Comparison of ENCODE assay signal across 20 cellular contexts in genomic region chr12:51838762-51839161, GRCh38. TPM values are rescaled to one million over a fixed set of nuclear protein-coding genes. Genes with fewer than 3 reads are reported as not detected.
"Had no signal": no experiment of that assay in that cellular context is flagged by ENCODE, and none has a peak within 500 bp of the region (broad histone marks: within the 10 kb centered on the region; RNA-seq: fewer than 3 reads in every experiment).

No MANE protein-coding gene starts in this region.

- H3K9me3 ChIP-seq: left lung, SJCRH30, tibial nerve had no signal

- H3K9me3 Mint-ChIP-seq: activated CD4-positive, alpha-beta T cell treated with anti-CD3 and anti-CD28 coated beads, Interleukin-2, amount 10 ng/mL, durations not matched to agents 7 days and 5 days; activated naive CD8-positive, alpha-beta T cell treated with anti-CD3 and anti-CD28 coated beads, Interleukin-2, amount 10 ng/mL, durations not matched to agents 7 days and 5 days; activated T-cell treated with anti-CD3 and anti-CD28 coated beads, Interleukin-2, amount 50 U/mL, for 72 hours; effector memory CD8-positive, alpha-beta T cell; T-helper 2 cell treated with Interferon-gamma antibody and Interleukin-4, amounts not matched to agents 5 μg/mL and 100 μg/mL, for 36 hours had no signal

- ATAC-seq: activated T-cell treated with anti-CD3 and anti-CD28 coated beads, Interleukin-2, amount 50 U/mL, for 72 hours; effector memory CD8-positive, alpha-beta T cell; left lung had no signal

- H3K27ac Mint-ChIP-seq: activated naive CD8-positive, alpha-beta T cell treated with anti-CD3 and anti-CD28 coated beads, Interleukin-2, amount 10 ng/mL, durations not matched to agents 7 days and 5 days; activated T-cell treated with anti-CD3 and anti-CD28 coated beads, Interleukin-2, amount 50 U/mL, for 72 hours; effector memory CD8-positive, alpha-beta T cell; T-helper 2 cell treated with Interferon-gamma antibody and Interleukin-4, amounts not matched to agents 5 μg/mL and 100 μg/mL, for 36 hours had no signal

- H3K4me3 ChIP-seq: left lung, SJCRH30, tibial nerve had no signal

- H3K27me3 ChIP-seq: tibial nerve had no signal

- H3K4me1 ChIP-seq: left lung, SJCRH30 had no signal

- H3K36me3 Mint-ChIP-seq: activated naive CD8-positive, alpha-beta T cell treated with anti-CD3 and anti-CD28 coated beads, Interleukin-2, amount 10 ng/mL, durations not matched to agents 7 days and 5 days had no signal

- DNase-seq: activated CD4-positive, alpha-beta T cell treated with anti-CD3 and anti-CD28 coated beads, Interleukin-2, amount 10 ng/mL, durations not matched to agents 7 days and 5 days; activated CD8-positive, alpha-beta memory T cell treated with anti-CD3 and anti-CD28 coated beads, Interleukin-2, amount 50 U/mL, for 48 hours; activated gamma-delta T cell treated with Interleukin-2 at 50 U/mL for 16 hours; activated naive CD8-positive, alpha-beta T cell treated with anti-CD3 and anti-CD28 coated beads, Interleukin-2, amount 10 ng/mL, durations not matched to agents 7 days and 5 days; activated T-cell treated with anti-CD3 and anti-CD28 coated beads, Interleukin-2, amount 50 U/mL, for 72 hours; brain microvascular endothelial cell; cortex of kidney; effector memory CD8-positive, alpha-beta T cell; left lung; posterior cingulate gyrus; SJCRH30; small intestine; stimulated activated CD4-positive, alpha-beta T cell treated with anti-CD3 and anti-CD28 coated beads, Interleukin-4, amount 100 ng/mL, for 24 hours; stimulated activated naive CD4-positive, alpha-beta T cell treated with Interleukin-2 at 50 U/mL for 16 hours; SW 1271 had no signal

- H3K27ac ChIP-seq: brain microvascular endothelial cell, left lung, SJCRH30, tibial nerve had no signal

- H3K4me3 Mint-ChIP-seq: activated CD4-positive, alpha-beta T cell treated with anti-CD3 and anti-CD28 coated beads, Interleukin-2, amount 10 ng/mL, durations not matched to agents 7 days and 5 days; activated naive CD8-positive, alpha-beta T cell treated with anti-CD3 and anti-CD28 coated beads, Interleukin-2, amount 10 ng/mL, durations not matched to agents 7 days and 5 days; activated T-cell treated with anti-CD3 and anti-CD28 coated beads, Interleukin-2, amount 50 U/mL, for 72 hours; effector memory CD8-positive, alpha-beta T cell; T-helper 2 cell treated with Interferon-gamma antibody and Interleukin-4, amounts not matched to agents 5 μg/mL and 100 μg/mL, for 36 hours had no signal

- H3K36me3 ChIP-seq: brain microvascular endothelial cell, left lung, SJCRH30, tibial nerve had no signal

RNA-seq across cellular contexts. Expression of gene ANKRD33, which starts 49.1 kb away (rescaled TPM):
- total RNA-seq: activated CD4-positive, alpha-beta T cell treated with anti-CD3 and anti-CD28 coated beads, Interleukin-2, amount 10 ng/mL, durations not matched to agents 7 days and 5 days; activated naive CD8-positive, alpha-beta T cell treated with anti-CD3 and anti-CD28 coated beads, Interleukin-2, amount 10 ng/mL, durations not matched to agents 7 days and 5 days; activated T-cell treated with anti-CD3 and anti-CD28 coated beads, Interleukin-2, amount 50 U/mL, for 72 hours; epithelial cell of proximal tubule; frontal cortex; left lung; mesenteric fat pad; SJCRH30 had no signal
